ENCODE assay signal across 12 cellular contexts in genomic region chr11:128837627-128838026, GRCh38. TPM values are rescaled to one million over a fixed set of nuclear protein-coding genes. Genes with fewer than 3 reads are reported as not detected.
DNase-seq lines count a peak whose midpoint lies in the region; ATAC-seq and TF ChIP-seq lines count a peak whose summit lies in the region.
"Had no signal": no experiment of that assay in that cellular context is flagged by ENCODE, and none has a peak within 500 bp of the region (broad histone marks: within the 10 kb centered on the region; RNA-seq: fewer than 3 reads in every experiment).

No MANE protein-coding gene starts in this region.

- no peaks in the 10 kb centered on the region for H3F3A ChIP-seq in Loucy (ENCODE audit: low read depth)

- peak overlapping the region; percentile 44 for H3K4me2 ChIP-seq in Loucy (ENCODE audit: low read depth, low read length, poor library complexity, severe bottlenecking)

- TF ChIP-seq POLR2A in right lobe of liver (IDR thresholded peaks at IDR 0.05) (no peak), esophagus muscularis mucosa (IDR thresholded peaks at IDR 0.05; ENCODE audit: low read depth) (no peak)

- peaks cover 0 to 3% of the 10 kb centered on the region in 2 donors for H3K36me3 Mint-ChIP-seq in CD4-positive, alpha-beta memory T cell
- no peaks in the 10 kb centered on the region for H3K36me3 Mint-ChIP-seq in activated naive CD8-positive, alpha-beta T cell treated with anti-CD3 and anti-CD28 coated beads, Interleukin-2, amount 50 U/mL, for 24 hours (ENCODE audit: low read depth)

- H3K79me2 ChIP-seq in Loucy (ENCODE audit: insufficient read depth, low read length), result no peaks in the 10 kb centered on the region

- POLR2A ChIA-PET in CD4-positive, alpha-beta memory T cell (lab: Charles Lee; ENCODE audit: partially characterized antibody), result interaction anchor here (1.0 to 1.4 kb wide), 4 partner anchors 9 to 798 kb away, joined by 3 to 7 read pairs (median 4); no protein-coding TSS in a partner anchor

- no peaks in the 10 kb centered on the region for H3K27me3 ChIP-seq in CD4-positive, alpha-beta memory T cell (ENCODE audit: insufficient read depth, low read length)
- H3K27me3 ChIP-seq in Loucy (ENCODE audit: insufficient read depth, low read length, poor library complexity, severe bottlenecking) (no peaks in the 10 kb centered on the region), right lobe of liver (no peaks in the 10 kb centered on the region), esophagus muscularis mucosa (peaks cover 0 to 25% (median 0%) of the 10 kb centered on the region in 4 donors)
- H3K27me3 ChIP-seq: sigmoid colon had no signal

- no peaks in the 10 kb centered on the region for H3K27me3 Mint-ChIP-seq in CD4-positive, alpha-beta memory T cell
- H3K27me3 Mint-ChIP-seq in activated naive CD8-positive, alpha-beta T cell treated with anti-CD3 and anti-CD28 coated beads, Interleukin-2, amount 50 U/mL, for 24 hours, result no peaks in the 10 kb centered on the region

- no peaks in the 10 kb centered on the region for H3K9me2 ChIP-seq in Loucy (replicated peaks; ENCODE audit: low read depth, low read length)

- 66% methylated on average over 4 of the region's 4 CpGs for WGBS in right lobe of liver (ENCODE audit: insufficient coverage, low coverage, low lambda C conversion rate, missing lambda C conversion rate)
- 69% methylated on average over 4 of the region's 4 CpGs for WGBS in esophagus muscularis mucosa

- no peak for TF ChIP-seq EP300 in esophagus muscularis mucosa (IDR thresholded peaks at IDR 0.05)

- TF ChIP-seq CTCF in Loucy (conservative IDR thresholded peaks at IDR 0.05; ENCODE audit: low read length) (no peak), right lobe of liver (IDR thresholded peaks at IDR 0.05) (no peak), esophagus muscularis mucosa (IDR thresholded peaks at IDR 0.05) (no peak)

- H3K4me3 ChIP-seq in CD4-positive, alpha-beta memory T cell (ENCODE audit: low read length in 2 of 2), result no peak overlapping the region
- H3K4me3 ChIP-seq in Loucy (ENCODE audit: low read length, poor library complexity, severe bottlenecking), result peak overlapping the region; percentile 1
- no peak overlapping the region for H3K4me3 ChIP-seq in right lobe of liver
- no peak overlapping the region for H3K4me3 ChIP-seq in esophagus muscularis mucosa
- H3K4me3 ChIP-seq: sigmoid colon had no signal

- no peaks in the 10 kb centered on the region for H3K9me3 ChIP-seq in CD4-positive, alpha-beta memory T cell (ENCODE audit: control insufficient read depth in 1 of 2, low read length in 2 of 2)
- no peaks in the 10 kb centered on the region for H3K9me3 ChIP-seq in Loucy (ENCODE audit: insufficient read depth, low read depth, low read length)
- H3K9me3 ChIP-seq in right lobe of liver, result no peaks in the 10 kb centered on the region
- no peaks in the 10 kb centered on the region for H3K9me3 ChIP-seq in esophagus muscularis mucosa
- H3K9me3 ChIP-seq: sigmoid colon had no signal

- no peak overlapping the region for H2AFZ ChIP-seq in Loucy (ENCODE audit: low read length)

- H3K4me1 ChIP-seq in CD4-positive, alpha-beta memory T cell (ENCODE audit: insufficient read depth, low read length), result peaks cover 59% of the 10 kb centered on the region
- H3K4me1 ChIP-seq in Loucy (ENCODE audit: insufficient read depth, low read length, poor library complexity, severe bottlenecking) (peaks cover 21% of the 10 kb centered on the region), right lobe of liver (no peaks in the 10 kb centered on the region), esophagus muscularis mucosa (peaks cover 0 to 21% (median 12%) of the 10 kb centered on the region in 4 donors)
- H3K4me1 ChIP-seq: sigmoid colon had no signal

- intact Hi-C loops in CD4-positive, alpha-beta memory T cell (cut with micrococcal nuclease), result no loop called here
- intact Hi-C loops in right lobe of liver (cut with DNase I) (no loop called here), esophagus muscularis mucosa (cut with DNase I) (no loop called here)

- H3K9ac ChIP-seq in Loucy (ENCODE audit: low read depth, low read length, poor library complexity, severe bottlenecking), result no peak overlapping the region

- CTCF ChIA-PET in CD4-positive, alpha-beta memory T cell (lab: Charles Lee; ENCODE audit: partially characterized antibody), result interaction anchor here (0.8 to 2.1 kb wide), 6 partner anchors 10 to 680 kb away, joined by 3 to 10 read pairs (median 4); no protein-coding TSS in a partner anchor

- no peaks in the 10 kb centered on the region for H3K36me3 ChIP-seq in CD4-positive, alpha-beta memory T cell (ENCODE audit: insufficient read depth, low read length)
- H3K36me3 ChIP-seq in Loucy (ENCODE audit: insufficient read depth, low read length), result no peaks in the 10 kb centered on the region
- no peaks in the 10 kb centered on the region for H3K36me3 ChIP-seq in right lobe of liver
- H3K36me3 ChIP-seq in esophagus muscularis mucosa, result no peaks in the 10 kb centered on the region
- H3K36me3 ChIP-seq: sigmoid colon had no signal

- peak overlapping the region in 6 of 7 donors; percentile 19 to 89 (median 75) for H3K27ac Mint-ChIP-seq in CD4-positive, alpha-beta memory T cell
- H3K27ac Mint-ChIP-seq in activated naive CD8-positive, alpha-beta T cell treated with anti-CD3 and anti-CD28 coated beads, Interleukin-2, amount 50 U/mL, for 24 hours, result no peak overlapping the region

- H3K4me1 Mint-ChIP-seq in CD4-positive, alpha-beta memory T cell, result peaks cover 48 to 72% (median 61%) of the 10 kb centered on the region in 4 donors
- peaks cover 55% of the 10 kb centered on the region for H3K4me1 Mint-ChIP-seq in activated naive CD8-positive, alpha-beta T cell treated with anti-CD3 and anti-CD28 coated beads, Interleukin-2, amount 50 U/mL, for 24 hours

- H3K27ac ChIP-seq in CD4-positive, alpha-beta memory T cell (ENCODE audit: low read depth, low read length), result no peak overlapping the region
- H3K27ac ChIP-seq in right lobe of liver, result no peak overlapping the region
- no peak overlapping the region for H3K27ac ChIP-seq in esophagus muscularis mucosa (replicated peaks in 1 of 4)
- H3K27ac ChIP-seq: C4-2B, sigmoid colon had no signal

- DNase-seq in CD4-positive, alpha-beta memory T cell, result peak in 3 of 5 donors; percentile 23 to 56 (median 26)
- DNase-seq in activated naive CD8-positive, alpha-beta T cell treated with anti-CD3 and anti-CD28 coated beads, Interleukin-2, amount 50 U/mL, for 24 hours, result peak; percentile 22
- no peak for DNase-seq in right lobe of liver
- no peak for DNase-seq in kidney glomerular epithelial cell (lab: John Stamatoyannopoulos, UW)
- DNase-seq in esophagus muscularis mucosa (ENCODE audit: extremely low spot score), result no peak
- DNase-seq: NCI-H1417 treated with DMSO at 0.1 percent for 48 hours, sigmoid colon had no signal

- ATAC-seq in activated naive CD8-positive, alpha-beta T cell treated with anti-CD3 and anti-CD28 coated beads, Interleukin-2, amount 50 U/mL, for 24 hours, result no peak
- ATAC-seq in right lobe of liver (peak in 3 of 4 donors; percentile 30 to 43 (median 36)), GM18907 (IDR thresholded peaks at IDR 0.05; ENCODE audit: unreplicated experiment) (no peak), GM21786 (IDR thresholded peaks at IDR 0.05; ENCODE audit: unreplicated experiment) (no peak)

- no peaks in the 10 kb centered on the region for H4K20me1 ChIP-seq in Loucy (ENCODE audit: insufficient read depth, low read length, poor library complexity, severe bottlenecking)

- peak overlapping the region in 6 of 8 donors; percentile 1 to 55 (median 37) for H3K4me3 Mint-ChIP-seq in CD4-positive, alpha-beta memory T cell
- H3K4me3 Mint-ChIP-seq in activated naive CD8-positive, alpha-beta T cell treated with anti-CD3 and anti-CD28 coated beads, Interleukin-2, amount 50 U/mL, for 24 hours, result no peak overlapping the region

- peaks cover 0 to 4% (median 0%) of the 10 kb centered on the region in 8 donors for H3K9me3 Mint-ChIP-seq in CD4-positive, alpha-beta memory T cell
- H3K9me3 Mint-ChIP-seq in activated naive CD8-positive, alpha-beta T cell treated with anti-CD3 and anti-CD28 coated beads, Interleukin-2, amount 50 U/mL, for 24 hours, result no peaks in the 10 kb centered on the region

RNA-seq across cellular contexts. Expression of gene KCNJ1, which starts 29.5 kb away (rescaled TPM):
- under 1 TPM in 1 of 2 experiments, not detected in 1; 0.17 TPM for total RNA-seq in CD4-positive, alpha-beta memory T cell
- under 1 TPM in 1 of 2 donors, not detected in 1; 0.23 TPM for polyA plus RNA-seq in CD4-positive, alpha-beta memory T cell
- total RNA-seq in right lobe of liver (not detected), esophagus muscularis mucosa (not detected)
- total RNA-seq: NCI-H460 had no signal
- polyA plus RNA-seq: sigmoid colon had no signal

RNA-seq across cellular contexts. Expression of gene KCNJ5, which starts 53.5 kb away (rescaled TPM):
- total RNA-seq in CD4-positive, alpha-beta memory T cell, result under 1 TPM; 0.23 to 0.33 TPM
- not detected for polyA plus RNA-seq in CD4-positive, alpha-beta memory T cell
- total RNA-seq in right lobe of liver (under 1 TPM; 0.05 to 0.80 (median 0.11) TPM), esophagus muscularis mucosa (1 to 10 TPM in 2 of 4 donors, under 1 TPM in 2; 0.80 to 3.8 (median 1.00) TPM)
- total RNA-seq: NCI-H460 had no signal

Comparison
In these comparisons a context has a peak if more than half of its experiments do, and no peak if none do; other contexts are left out.
1. DNase-seq: peak in CD4-positive, alpha-beta memory T cell (3 of 5) and activated naive CD8-positive, alpha-beta T cell treated with anti-CD3 and anti-CD28 coated beads, Interleukin-2, amount 50 U/mL, for 24 hours (single experiment); none in right lobe of liver (0 of 3), kidney glomerular epithelial cell (single experiment) and esophagus muscularis mucosa (single experiment).
2. ATAC-seq: peak in right lobe of liver (3 of 4); none in activated naive CD8-positive, alpha-beta T cell treated with anti-CD3 and anti-CD28 coated beads, Interleukin-2, amount 50 U/mL, for 24 hours (single experiment), GM18907 (single experiment) and GM21786 (single experiment).